ENCODE assay signal across 8 cellular contexts in the genomic region with DNA sequence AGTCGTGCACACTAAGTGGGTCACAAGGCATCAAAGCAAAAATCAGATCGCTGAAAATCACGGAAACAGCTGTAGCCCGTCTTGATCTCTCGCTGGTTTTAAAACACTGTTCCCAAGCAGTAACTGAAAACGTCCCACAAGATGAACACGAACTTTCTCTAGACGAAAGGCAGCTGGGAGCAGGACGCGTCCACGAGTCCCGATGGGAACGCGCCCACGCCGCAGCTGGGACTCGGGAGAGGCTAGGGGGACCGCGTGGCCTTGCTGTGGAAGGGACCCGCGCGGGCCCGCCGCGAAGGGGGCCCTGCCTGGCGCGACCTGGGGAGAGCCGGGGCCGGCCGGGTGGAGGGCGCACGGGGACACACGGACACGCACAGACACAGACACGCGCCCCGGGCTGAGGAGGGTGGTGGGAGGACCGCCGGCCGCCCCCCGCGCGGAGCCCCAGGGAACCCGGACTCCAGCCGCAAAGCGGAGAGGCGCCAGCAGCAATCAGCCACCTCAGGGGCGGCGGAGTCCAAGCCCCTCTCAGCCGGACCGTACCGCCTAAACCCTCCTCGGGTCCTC. TPM values are rescaled to one million over a fixed set of nuclear protein-coding genes. Genes with fewer than 3 reads are reported as not detected.
A peak's percentile ranks its signal among the peaks of the same experiment; 100 is the strongest.
DNase-seq lines count a peak whose midpoint lies in the region; ATAC-seq and TF ChIP-seq lines count a peak whose summit lies in the region.

No MANE protein-coding gene starts in this region.

- H3K27ac ChIP-seq in heart left ventricle, result peak overlapping the region; percentile 29 to 97 (median 80)

- H3K36me3 Mint-ChIP-seq in activated naive CD8-positive, alpha-beta T cell treated with anti-CD3 and anti-CD28 coated beads for 36 hours, result peaks cover 51% of the 10 kb centered on the region

- peak overlapping the region; percentile 96 for H3K27ac Mint-ChIP-seq in activated naive CD8-positive, alpha-beta T cell treated with anti-CD3 and anti-CD28 coated beads for 36 hours

- H3K27me3 Mint-ChIP-seq in activated naive CD8-positive, alpha-beta T cell treated with anti-CD3 and anti-CD28 coated beads for 36 hours, result no peaks in the 10 kb centered on the region

- no peaks in the 10 kb centered on the region for H3K27me3 ChIP-seq in heart left ventricle

- no peaks in the 10 kb centered on the region for H3K9me3 Mint-ChIP-seq in activated naive CD8-positive, alpha-beta T cell treated with anti-CD3 and anti-CD28 coated beads for 36 hours

- peak in 3 of 4 donors; percentile 25 to 54 (median 38) for ATAC-seq in heart left ventricle

- no peaks in the 10 kb centered on the region for H3K9me3 ChIP-seq in heart left ventricle

- TF ChIP-seq POLR2A in heart left ventricle (IDR thresholded peaks at IDR 0.05), result no peak

- H3K4me3 ChIP-seq in HFF-Myc (replicated peaks; ENCODE audit: low read depth, low read length) (peak overlapping the region; percentile 92), heart left ventricle (peak overlapping the region; percentile 64 to 98 (median 90))

- intact Hi-C loops in heart left ventricle (cut with DNase I), result loop anchor here in 4 of 10 donors (2.0 to 10.0 kb wide), 5 partner anchors 72 to 104 kb away; no protein-coding TSS in a partner anchor

- H3K4me1 Mint-ChIP-seq in activated naive CD8-positive, alpha-beta T cell treated with anti-CD3 and anti-CD28 coated beads for 36 hours, result peaks cover 44% of the 10 kb centered on the region

- no peaks in the 10 kb centered on the region for H3K36me3 ChIP-seq in heart left ventricle

- peak; percentile 59 for DNase-seq in SIG-M5 treated with dmso at 0.1 percent for 504 hours (lab: John Stamatoyannopoulos, UW; ENCODE audit: unreplicated experiment)
- no peak for DNase-seq in SIG-M5 (lab: John Stamatoyannopoulos, UW)
- no peak for DNase-seq in HFF-Myc (ENCODE audit: extremely low read depth, low read depth)
- peak; percentile 27 for DNase-seq in NCI-H460 (ENCODE audit: extremely low read depth, low read depth)
- DNase-seq in activated naive CD8-positive, alpha-beta T cell treated with anti-CD3 and anti-CD28 coated beads for 36 hours, result no peak
- DNase-seq in heart left ventricle, result peak in 4 of 5 donors; percentile 26 to 50 (median 42)
- peak; percentile 51 for DNase-seq in renal cortical epithelial cell (ENCODE audit: low read depth)
- DNase-seq in NK-92 treated with Interleukin-12 subunit alpha and Interleukin-12 subunit beta, amount 100 ng/mL, for 24 hours (lab: John Stamatoyannopoulos, UW), result no peak

- H3K4me3 Mint-ChIP-seq in activated naive CD8-positive, alpha-beta T cell treated with anti-CD3 and anti-CD28 coated beads for 36 hours, result peak overlapping the region; percentile 96

- 0 to 1% (median 1%) methylated on average over 23 to 53 of the region's 53 CpGs for WGBS in heart left ventricle, 4 donors

- TF ChIP-seq CTCF in HFF-Myc (IDR thresholded peaks at IDR 0.05; ENCODE audit: low read depth, low read length, missing control alignments) (no peak), heart left ventricle (IDR thresholded peaks at IDR 0.05) (no peak)

- H3K4me1 ChIP-seq in heart left ventricle, result peaks cover 0 to 53% (median 17%) of the 10 kb centered on the region in 12 donors

RNA-seq across cellular contexts. Expression of a gene that starts 0.6 kb away (rescaled TPM):
- total RNA-seq in NCI-H460 (2014; rRNA removed; shearing (Covaris generic)), result 23.2 and 23.8 TPM in 2 replicates
- 9.5 and 13.3 TPM in 2 replicates for polyA plus RNA-seq in NCI-H460 (2014; cell fraction: nucleus; rRNA removed)
- total RNA-seq in activated naive CD8-positive, alpha-beta T cell treated with anti-CD3 and anti-CD28 coated beads for 36 hours, result 100 to 1,000 TPM; 151 to 157 TPM
- total RNA-seq in heart left ventricle, result 10 to 100 TPM in 2 of 9 donors, 1 to 10 TPM in 7; 3.3 to 24.4 (median 5.3) TPM
- polyA plus RNA-seq in heart left ventricle, result 1 to 10 TPM; 1.4 to 2.6 TPM
- total RNA-seq in renal cortical epithelial cell, result 21.5 and 32.8 TPM in 2 replicates

Comparison
In these comparisons a context has a peak if more than half of its experiments do, and no peak if none do; other contexts are left out.
1. DNase-seq: peak in SIG-M5 treated with dmso at 0.1 percent for 504 hours (single experiment), NCI-H460 (single experiment), heart left ventricle (4 of 5) and renal cortical epithelial cell (single experiment); none in SIG-M5 (single experiment), HFF-Myc (single experiment), activated naive CD8-positive, alpha-beta T cell treated with anti-CD3 and anti-CD28 coated beads for 36 hours (single experiment) and NK-92 treated with Interleukin-12 subunit alpha and Interleukin-12 subunit beta, amount 100 ng/mL, for 24 hours (single experiment).